29 cellular contexts compared by ENCODE assay signal in the genomic region with DNA sequence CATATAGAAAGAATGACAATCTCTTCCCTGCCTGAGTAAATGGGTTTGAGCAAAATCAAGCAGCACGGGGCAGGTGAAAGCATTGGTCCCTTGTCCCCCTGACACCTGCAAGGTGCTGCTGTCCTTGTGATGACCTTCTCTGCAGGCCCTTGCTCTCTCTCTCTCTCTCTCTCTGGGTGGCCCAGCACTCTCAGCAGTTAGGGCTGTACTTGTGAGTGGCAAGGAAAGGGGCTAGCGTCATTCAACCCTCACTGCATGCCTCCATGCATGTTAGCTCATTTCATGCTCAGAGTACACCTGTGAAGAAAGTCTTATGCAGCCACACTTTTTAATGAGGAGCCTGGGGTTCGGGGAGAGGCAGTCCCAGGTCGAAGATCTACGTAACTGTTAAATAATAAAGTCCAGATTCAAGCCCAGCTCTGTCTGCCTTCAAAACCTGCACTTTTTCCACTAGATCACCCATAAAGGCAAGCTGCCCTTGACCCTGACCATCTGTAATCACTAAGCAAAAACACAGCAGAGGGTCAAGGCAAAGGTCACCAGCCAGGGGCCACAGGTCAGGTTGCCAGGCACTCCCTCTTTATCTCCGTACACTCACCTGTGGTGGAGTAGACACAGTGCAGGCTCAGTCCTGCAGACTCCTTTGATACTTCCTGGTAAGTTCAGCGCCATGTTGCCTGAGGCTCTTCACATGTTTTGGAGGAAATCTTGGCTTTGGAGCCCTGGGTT.
"Had no signal": no experiment of that assay in that cellular context is flagged by ENCODE, and none has a peak within 500 bp of the region (broad histone marks: within the 10 kb centered on the region; RNA-seq: fewer than 3 reads in every experiment).

No MANE protein-coding gene starts in this region.

- H3K36me3 Mint-ChIP-seq: activated naive CD8-positive, alpha-beta T cell; brain; naive B cell; stimulated activated memory B cell treated with anti-CD40 and anti-IgM and Interleukin-4, amounts not matched to agents 10 μg/mL and 1 μg/mL and 100 μg/mL, for 72 hours had no signal

- H3K27ac ChIP-seq: left lung, ovary, sigmoid colon, tibial artery had no signal

- ATAC-seq: activated CD4-positive, alpha-beta T cell treated with anti-CD3 and anti-CD28 coated beads for 36 hours; activated CD8-positive, alpha-beta T cell treated with anti-CD3 and anti-CD28 coated beads, Interleukin-2, amount 10 ng/mL, durations not matched to agents 7 days and 5 days; effector memory CD8-positive, alpha-beta T cell; esophagus mucosa; heart left ventricle; left lung; stimulated activated memory B cell treated with anti-CD40 and anti-IgM and Interleukin-4, amounts not matched to agents 10 μg/mL and 1 μg/mL and 100 μg/mL, for 72 hours had no signal

- H3K4me3 Mint-ChIP-seq: activated CD4-positive, alpha-beta T cell treated with anti-CD3 and anti-CD28 coated beads for 36 hours; activated CD8-positive, alpha-beta T cell treated with anti-CD3 and anti-CD28 coated beads, Interleukin-2, amount 10 ng/mL, durations not matched to agents 7 days and 5 days; activated naive CD8-positive, alpha-beta T cell; brain; effector memory CD8-positive, alpha-beta T cell; nephron progenitor cell; stimulated activated memory B cell treated with anti-CD40 and anti-IgM and Interleukin-4, amounts not matched to agents 10 μg/mL and 1 μg/mL and 100 μg/mL, for 72 hours; stimulated activated naive CD8-positive, alpha-beta T cell treated with anti-CD3 and anti-CD28 coated beads, Interleukin-15, amount 100 ng/mL, for 72 hours had no signal

- DNase-seq: activated CD4-positive, alpha-beta T cell treated with anti-CD3 and anti-CD28 coated beads for 36 hours; activated CD4-positive, CD25-positive, alpha-beta regulatory T cell; activated CD8-positive, alpha-beta T cell treated with anti-CD3 and anti-CD28 coated beads, Interleukin-2, amount 10 ng/mL, durations not matched to agents 7 days and 5 days; activated effector memory CD4-positive, alpha-beta T cell treated with Interleukin-2 at 50 U/mL for 16 hours; activated naive CD4-positive, alpha-beta T cell treated with Interleukin-2 at 50 U/mL for 16 hours; aorta; caudate nucleus; cortex of kidney; effector memory CD8-positive, alpha-beta T cell; heart left ventricle; left lung; mesendoderm; naive B cell; nephron progenitor cell; ovary; sigmoid colon; small intestine; stimulated activated CD4-positive, alpha-beta T cell treated with anti-CD3 and anti-CD28 coated beads, Interleukin-4, amount 100 ng/mL, for 4 hours; stimulated activated CD8-positive, alpha-beta memory T cell treated with anti-CD3 and anti-CD28 coated beads, Interleukin-4, amount 100 ng/mL, for 48 hours; stimulated activated naive CD8-positive, alpha-beta T cell treated with anti-CD3 and anti-CD28 coated beads, Interleukin-15, amount 100 ng/mL, for 72 hours; substantia nigra; tibial artery had no signal

- H3K4me1 Mint-ChIP-seq: activated CD4-positive, alpha-beta T cell treated with anti-CD3 and anti-CD28 coated beads for 36 hours; brain had no signal

- H3K9me3 Mint-ChIP-seq: effector memory CD8-positive, alpha-beta T cell; naive B cell; nephron progenitor cell; stimulated activated memory B cell treated with anti-CD40 and anti-IgM and Interleukin-4, amounts not matched to agents 10 μg/mL and 1 μg/mL and 100 μg/mL, for 72 hours; stimulated activated naive CD8-positive, alpha-beta T cell treated with anti-CD3 and anti-CD28 coated beads, Interleukin-15, amount 100 ng/mL, for 72 hours had no signal

- H3K9me3 ChIP-seq: heart left ventricle, left lung, ovary, sigmoid colon, tibial artery had no signal

- H3K4me3 ChIP-seq: heart left ventricle, left lung, lung, ovary, sigmoid colon, tibial artery had no signal

- H3K4me1 ChIP-seq: sigmoid colon had no signal

- H3K36me3 ChIP-seq: heart left ventricle, left lung, ovary, sigmoid colon, tibial artery had no signal

- FAIRE-seq: endothelial cell of umbilical vein, small intestine had no signal

- H3K27ac Mint-ChIP-seq: activated CD4-positive, alpha-beta T cell treated with anti-CD3 and anti-CD28 coated beads for 36 hours; activated CD8-positive, alpha-beta T cell treated with anti-CD3 and anti-CD28 coated beads, Interleukin-2, amount 10 ng/mL, durations not matched to agents 7 days and 5 days; activated naive CD8-positive, alpha-beta T cell; brain; effector memory CD8-positive, alpha-beta T cell; progenitor cell of endocrine pancreas; stimulated activated memory B cell treated with anti-CD40 and anti-IgM and Interleukin-4, amounts not matched to agents 10 μg/mL and 1 μg/mL and 100 μg/mL, for 72 hours; stimulated activated naive CD8-positive, alpha-beta T cell treated with anti-CD3 and anti-CD28 coated beads, Interleukin-15, amount 100 ng/mL, for 72 hours had no signal

- H3K27me3 ChIP-seq: ovary had no signal
